Comparison of ENCODE assay signal across 19 cellular contexts in genomic region chr15:61742591-61742990, GRCh38.
"Had no signal": no experiment of that assay in that cellular context is flagged by ENCODE, and none has a peak within 500 bp of the region (broad histone marks: within the 10 kb centered on the region; RNA-seq: fewer than 3 reads in every experiment).

No MANE protein-coding gene starts in this region.

- H3K27me3 ChIP-seq: brain microvascular endothelial cell, gastrocnemius medialis, spleen, tibial nerve had no signal

- H3K4me1 ChIP-seq: gastrocnemius medialis, spleen had no signal

- H3K36me3 ChIP-seq: brain microvascular endothelial cell, gastrocnemius medialis, spleen, tibial nerve had no signal

- H3K27ac ChIP-seq: brain microvascular endothelial cell, gastrocnemius medialis, spleen, tibial nerve had no signal

- H3K4me3 ChIP-seq: gastrocnemius medialis, spleen, tibial nerve had no signal

- DNase-seq: activated CD4-positive, alpha-beta T cell treated with anti-CD3 and anti-CD28 coated beads for 36 hours; activated CD4-positive, alpha-beta T cell treated with anti-CD3 and anti-CD28 coated beads, Interleukin-2, amount 50 U/mL, for 48 hours; activated CD4-positive, CD25-positive, alpha-beta regulatory T cell; activated CD8-positive, alpha-beta memory T cell treated with anti-CD3 and anti-CD28 coated beads for 24 hours; activated gamma-delta T cell; activated naive CD4-positive, alpha-beta T cell treated with anti-CD3 and anti-CD28 coated beads, Interleukin-2, amount 10 ng/mL, durations not matched to agents 7 days and 5 days; activated naive CD8-positive, alpha-beta T cell treated with anti-CD3 and anti-CD28 coated beads, Interleukin-2, amount 10 ng/mL, durations not matched to agents 7 days and 5 days; amniotic stem cell; brain microvascular endothelial cell; endodermal cell; gastrocnemius medialis; glutamatergic neuron; left cardiac atrium; left ventricle myocardium superior; posterior cingulate gyrus; right cardiac atrium; spleen; stimulated activated naive CD4-positive, alpha-beta T cell had no signal

- H3K9me3 ChIP-seq: gastrocnemius medialis, spleen, tibial nerve had no signal

- ATAC-seq: activated CD4-positive, alpha-beta T cell treated with anti-CD3 and anti-CD28 coated beads for 36 hours; gastrocnemius medialis; left cardiac atrium; left ventricle myocardium superior had no signal
